ENCODE assay signal across 24 cellular contexts in the genomic region with DNA sequence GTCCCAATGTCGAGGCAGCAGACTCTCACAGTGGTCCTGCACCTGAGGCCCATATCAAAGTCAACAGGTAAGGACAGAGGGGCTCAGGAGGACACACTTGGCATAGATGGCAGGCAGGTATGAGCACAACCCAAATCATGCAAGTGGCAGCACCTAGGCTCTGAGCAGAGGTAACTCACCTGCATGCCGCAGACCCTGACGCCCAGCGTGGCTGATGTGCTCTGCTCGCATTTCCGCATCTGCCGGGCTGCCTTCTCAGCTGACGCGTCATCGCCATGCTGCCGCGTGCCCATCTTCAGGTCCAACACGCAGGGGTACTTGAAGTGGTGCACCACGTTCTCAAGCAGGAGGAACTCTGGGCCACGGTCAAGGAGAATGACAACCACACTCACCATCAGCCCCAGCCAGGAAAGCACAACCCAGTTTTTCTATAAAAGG. TPM values are rescaled to one million over a fixed set of nuclear protein-coding genes. Genes with fewer than 3 reads are reported as not detected.
DNase-seq lines count a peak whose midpoint lies in the region; ATAC-seq, FAIRE-seq and TF ChIP-seq lines count a peak whose summit lies in the region.
"Had no signal": no experiment of that assay in that cellular context is flagged by ENCODE, and none has a peak within 500 bp of the region (broad histone marks: within the 10 kb centered on the region; RNA-seq: fewer than 3 reads in every experiment).

No MANE protein-coding gene starts in this region.

- no peaks in the 10 kb centered on the region for H3K79me2 ChIP-seq in H9 (ENCODE audit: insufficient read depth, low read length)

- no peak overlapping the region for H3K56ac ChIP-seq in H9 (ENCODE audit: insufficient read length, low read depth, low read length)

- no peak overlapping the region for H4K5ac ChIP-seq in H9 (ENCODE audit: insufficient read length, low read depth, low read length)

- H2AK5ac ChIP-seq in H9 (ENCODE audit: insufficient read length, low read length), result no peak overlapping the region

- H3K27me3 Mint-ChIP-seq in T-helper 17 cell (no peaks in the 10 kb centered on the region), memory B cell (no peaks in the 10 kb centered on the region), H9 (ENCODE audit: low read depth) (no peaks in the 10 kb centered on the region)
- H3K27me3 Mint-ChIP-seq in stimulated activated memory B cell treated with anti-CD40 and anti-IgM and Interleukin-4, amounts not matched to agents 10 μg/mL and 1 μg/mL and 100 μg/mL, for 72 hours, result no peaks in the 10 kb centered on the region

- no peak for DNase-seq in GM12891 (ENCODE audit: insufficient read length, low spot score)
- DNase-seq in T-helper 17 cell, result no peak
- no peak for DNase-seq in memory B cell (ENCODE audit: low spot score in 2 of 2)
- no peak for DNase-seq in A172 (ENCODE audit: low spot score)
- DNase-seq in GM13977 (ENCODE audit: low spot score), result no peak
- no peak for DNase-seq in H9
- DNase-seq: BE2C; CD8-positive, alpha-beta memory T cell; DMS79 treated with DMSO at 0.1 percent for 48 hours; IMR-90; NCI-H1048; NCI-H1417; NCI-H1694; NCI-H2029 treated with DMSO at 0.1 percent for 48 hours; NCI-H446 treated with DMSO at 0.1 percent for 48 hours; NCI-H526; NCI-H82; RPMI8226; SHP77 had no signal

- TF ChIP-seq CTCF in GM13977 (IDR thresholded peaks at IDR 0.05; ENCODE audit: extremely low read depth, insufficient read depth, missing control alignments) (no peak), H9 (conservative IDR thresholded peaks at IDR 0.05) (no peak)

- H3K14ac ChIP-seq in H9 (ENCODE audit: insufficient read depth, low read length), result no peak overlapping the region

- H3K23me2 ChIP-seq in H9 (ENCODE audit: insufficient read length, low read depth, low read length, poor library complexity, severe bottlenecking), result peaks cover 14% of the 10 kb centered on the region

- H3K4me3 Mint-ChIP-seq in T-helper 17 cell (no peak overlapping the region), memory B cell (no peak overlapping the region), H9 (no peak overlapping the region)
- no peak overlapping the region for H3K4me3 Mint-ChIP-seq in stimulated activated memory B cell treated with anti-CD40 and anti-IgM and Interleukin-4, amounts not matched to agents 10 μg/mL and 1 μg/mL and 100 μg/mL, for 72 hours
- H3K4me3 Mint-ChIP-seq: CD14-positive monocyte had no signal

- no peak overlapping the region for H4K8ac ChIP-seq in H9 (replicated peaks; ENCODE audit: insufficient read length, low read depth, low read length)

- no peak overlapping the region for H2BK20ac ChIP-seq in H9 (ENCODE audit: low read depth, low read length, poor library complexity, severe bottlenecking)

- no peaks in the 10 kb centered on the region for H3K4me1 ChIP-seq in H9 (ENCODE audit: insufficient read depth, low read length)
- H3K4me1 ChIP-seq: BE2C had no signal

- peak; percentile 13 for FAIRE-seq in GM12891 (lab: Jason Lieb, UNC)

- H3K79me1 ChIP-seq in H9 (ENCODE audit: insufficient read depth, low read depth, low read length, poor library complexity, severe bottlenecking), result no peaks in the 10 kb centered on the region

- no peak overlapping the region for H2AFZ ChIP-seq in H9 (ENCODE audit: low read length)

- H3K36me3 Mint-ChIP-seq in T-helper 17 cell (ENCODE audit: low read depth) (no peaks in the 10 kb centered on the region), memory B cell (peaks cover 12% of the 10 kb centered on the region), H9 (ENCODE audit: insufficient read depth in 1 of 3, low read depth in 3 of 3) (peaks cover 8 to 52% (median 36%) of the 10 kb centered on the region in 3 experiments; a peak in 6 of 7 replicates)
- H3K36me3 Mint-ChIP-seq in stimulated activated memory B cell treated with anti-CD40 and anti-IgM and Interleukin-4, amounts not matched to agents 10 μg/mL and 1 μg/mL and 100 μg/mL, for 72 hours, result peaks cover 43% of the 10 kb centered on the region

- H3K27ac ChIP-seq in H9 (ENCODE audit: insufficient read length, low read depth, low read length), result no peak overlapping the region
- H3K27ac ChIP-seq: KMS-11 had no signal

- no peak overlapping the region for H3K9ac ChIP-seq in H9 (ENCODE audit: extremely low read depth, insufficient read length, low read length)
- H3K9ac ChIP-seq: KMS-11 had no signal

- ATAC-seq in T-helper 17 cell (no peak), memory B cell (ENCODE audit: low read depth) (no peak), HG02973 (IDR thresholded peaks at IDR 0.05; ENCODE audit: unreplicated experiment) (no peak)
- no peak for ATAC-seq in stimulated activated memory B cell treated with anti-CD40 and anti-IgM and Interleukin-4, amounts not matched to agents 10 μg/mL and 1 μg/mL and 100 μg/mL, for 72 hours

- H3K27ac Mint-ChIP-seq in T-helper 17 cell (peak overlapping the region; percentile 8), memory B cell (peak overlapping the region; percentile 100), H9 (no peak overlapping the region)
- H3K27ac Mint-ChIP-seq in stimulated activated memory B cell treated with anti-CD40 and anti-IgM and Interleukin-4, amounts not matched to agents 10 μg/mL and 1 μg/mL and 100 μg/mL, for 72 hours, result peak overlapping the region; percentile 99

- H3K9me3 ChIP-seq in T-helper 17 cell (ENCODE audit: control insufficient read depth, low read length, poor library complexity, severe bottlenecking) (no peaks in the 10 kb centered on the region), H9 (ENCODE audit: control insufficient read depth, low read depth, low read length) (no peaks in the 10 kb centered on the region)
- H3K9me3 ChIP-seq: BE2C, HAP-1 had no signal

- H3K23ac ChIP-seq in H9 (ENCODE audit: insufficient read length, low read depth, low read length), result no peak overlapping the region

- no peak overlapping the region for H3K4ac ChIP-seq in H9 (ENCODE audit: low read depth, low read length)

- H3K4me2 ChIP-seq in H9 (ENCODE audit: insufficient read depth, insufficient read length, low read length), result no peak overlapping the region
- H3K4me2 ChIP-seq: KMS-11 had no signal

- no CpG with 5 or more reads among the region's 15 CpGs for WGBS in H9 (ENCODE audit: extremely low coverage, insufficient read length, low lambda C conversion rate)

- in situ Hi-C loops in GM13977 (cut with MboI; ENCODE audit: low pct_unique_long_range_greater_than_20kb, low sequenced_read_pairs, unreplicated experiment), result no loop called here

- no peak overlapping the region for H4K91ac ChIP-seq in H9 (ENCODE audit: insufficient read length, low read depth, low read length)

- H3K9me3 Mint-ChIP-seq in memory B cell (no peaks in the 10 kb centered on the region), H9 (no peaks in the 10 kb centered on the region)
- H3K9me3 Mint-ChIP-seq in stimulated activated memory B cell treated with anti-CD40 and anti-IgM and Interleukin-4, amounts not matched to agents 10 μg/mL and 1 μg/mL and 100 μg/mL, for 72 hours, result no peaks in the 10 kb centered on the region
- H3K9me3 Mint-ChIP-seq: CD14-positive monocyte; CD8-positive, alpha-beta memory T cell had no signal

- H2BK12ac ChIP-seq in H9 (ENCODE audit: insufficient read length, low read depth, low read length), result no peak overlapping the region

- no peak overlapping the region for H2BK5ac ChIP-seq in H9 (ENCODE audit: insufficient read length, low read length)

- H2BK120ac ChIP-seq in H9 (ENCODE audit: low read depth, low read length, poor library complexity, severe bottlenecking), result no peak overlapping the region

- H3T11ph ChIP-seq in H9 (ENCODE audit: low read length), result no peak overlapping the region

- no peak overlapping the region for H3K18ac ChIP-seq in H9 (ENCODE audit: insufficient read length, low read depth, low read length)

- H2BK15ac ChIP-seq in H9 (ENCODE audit: low read depth, low read length), result no peak overlapping the region

- TF ChIP-seq POLR2A in GM12891 (IDR thresholded peaks at IDR 0.05; ENCODE audit: low read depth, low read length), result no peak

- H4K20me1 ChIP-seq in H9 (ENCODE audit: control insufficient read depth, insufficient read depth, insufficient read length), result no peaks in the 10 kb centered on the region

- H3K4me1 Mint-ChIP-seq in T-helper 17 cell (peaks cover 5% of the 10 kb centered on the region), memory B cell (peaks cover 27% of the 10 kb centered on the region), H9 (peaks cover 6 to 10% of the 10 kb centered on the region in 2 experiments)
- peaks cover 52% of the 10 kb centered on the region for H3K4me1 Mint-ChIP-seq in stimulated activated memory B cell treated with anti-CD40 and anti-IgM and Interleukin-4, amounts not matched to agents 10 μg/mL and 1 μg/mL and 100 μg/mL, for 72 hours

- no peaks in the 10 kb centered on the region for H3K27me3 ChIP-seq in H9 (ENCODE audit: insufficient read depth, low read length)
- H3K27me3 ChIP-seq: BE2C had no signal

TF ChIP-seq in GM12891, 5 proteins besides CTCF, POLR2A, EP300 and RAD21:
- TF ChIP-seq PAX5 (IDR thresholded peaks at IDR 0.05; ENCODE audit: insufficient read depth, low read length, severe bottlenecking) (no peak), POU2F2 (IDR thresholded peaks at IDR 0.05; ENCODE audit: low read depth, low read length) (no peak), SPI1 (IDR thresholded peaks at IDR 0.05; ENCODE audit: low read depth, low read length) (no peak), TAF1 (IDR thresholded peaks at IDR 0.05; ENCODE audit: low read depth, low read length) (no peak), POLR2AphosphoS5 (IDR thresholded peaks at IDR 0.05; ENCODE audit: low read depth, low read length) (no peak)
TF ChIP-seq in GM12891: peak in this region for 0.

RNA-seq across cellular contexts. Expression of gene GMPPB, which starts 4.2 kb away (rescaled TPM):
- polyA plus RNA-seq in GM12891 (2012; ENCODE audit: low read depth, missing spikeins), result 18.9 TPM
- total RNA-seq in T-helper 17 cell (10 to 100 TPM; 42.9 to 61.9 TPM), H9 (2021) (29.1 and 31.1 TPM in 2 replicates)
- 25.6 and 27.3 TPM in 2 replicates for total RNA-seq in A172 (2014; rRNA removed; shearing (Covaris generic))

RNA-seq across cellular contexts. Expression of gene AMIGO3, which starts 8.5 kb away (rescaled TPM):
- 1.0 TPM for polyA plus RNA-seq in GM12891 (2012; ENCODE audit: low read depth, missing spikeins)
- under 1 TPM in 1 of 2 donors, not detected in 1; 0.99 TPM for total RNA-seq in T-helper 17 cell
- total RNA-seq in A172 (2014; rRNA removed; shearing (Covaris generic)), result 0.41 and 1.0 TPM in 2 replicates
- total RNA-seq in H9 (2021), result 3.0 and 3.8 TPM in 2 replicates
- total RNA-seq: IMR-90 had no signal
- polyA plus RNA-seq: CD14-positive monocyte had no signal

RNA-seq across cellular contexts. Expression of gene RNF123, which starts 38.6 kb away (rescaled TPM):
- 7.8 TPM for polyA plus RNA-seq in GM12891 (2012; ENCODE audit: low read depth, missing spikeins)
- total RNA-seq in T-helper 17 cell (10 to 100 TPM; 37.7 to 45.1 TPM), H9 (2021) (39.9 and 40.6 TPM in 2 replicates)
- total RNA-seq in A172 (2014; rRNA removed; shearing (Covaris generic)), result 17.3 and 55.0 TPM in 2 replicates

RNA-seq across cellular contexts. Expression of gene MST1, which starts 38.7 kb away (rescaled TPM):
- polyA plus RNA-seq in GM12891 (2012; ENCODE audit: low read depth, missing spikeins), result 21.7 TPM
- total RNA-seq in T-helper 17 cell (10 to 100 TPM in 1 of 2 donors, 1 to 10 TPM in 1; 7.5 to 11.3 TPM), H9 (2021) (8.9 and 9.3 TPM in 2 replicates)
- total RNA-seq in A172 (2014; rRNA removed; shearing (Covaris generic)), result 0.72 and 2.0 TPM in 2 replicates

RNA-seq across cellular contexts. Expression of gene APEH, which starts 53.8 kb away (rescaled TPM):
- 80.9 TPM for polyA plus RNA-seq in GM12891 (2012; ENCODE audit: low read depth, missing spikeins)
- 10 to 100 TPM; 61.2 to 71.0 TPM for total RNA-seq in T-helper 17 cell
- 120 and 144 TPM in 2 replicates for total RNA-seq in A172 (2014; rRNA removed; shearing (Covaris generic))
- total RNA-seq in H9 (2021), result 215 and 220 TPM in 2 replicates

Comparison
In these comparisons a context has a peak if more than half of its experiments do, and no peak if none do; other contexts are left out.
1. H3K27ac Mint-ChIP-seq: peak in T-helper 17 cell (single experiment), memory B cell (single experiment) and stimulated activated memory B cell treated with anti-CD40 and anti-IgM and Interleukin-4, amounts not matched to agents 10 μg/mL and 1 μg/mL and 100 μg/mL, for 72 hours (single experiment); none in H9 (0 of 3).